In the genomic region with DNA sequence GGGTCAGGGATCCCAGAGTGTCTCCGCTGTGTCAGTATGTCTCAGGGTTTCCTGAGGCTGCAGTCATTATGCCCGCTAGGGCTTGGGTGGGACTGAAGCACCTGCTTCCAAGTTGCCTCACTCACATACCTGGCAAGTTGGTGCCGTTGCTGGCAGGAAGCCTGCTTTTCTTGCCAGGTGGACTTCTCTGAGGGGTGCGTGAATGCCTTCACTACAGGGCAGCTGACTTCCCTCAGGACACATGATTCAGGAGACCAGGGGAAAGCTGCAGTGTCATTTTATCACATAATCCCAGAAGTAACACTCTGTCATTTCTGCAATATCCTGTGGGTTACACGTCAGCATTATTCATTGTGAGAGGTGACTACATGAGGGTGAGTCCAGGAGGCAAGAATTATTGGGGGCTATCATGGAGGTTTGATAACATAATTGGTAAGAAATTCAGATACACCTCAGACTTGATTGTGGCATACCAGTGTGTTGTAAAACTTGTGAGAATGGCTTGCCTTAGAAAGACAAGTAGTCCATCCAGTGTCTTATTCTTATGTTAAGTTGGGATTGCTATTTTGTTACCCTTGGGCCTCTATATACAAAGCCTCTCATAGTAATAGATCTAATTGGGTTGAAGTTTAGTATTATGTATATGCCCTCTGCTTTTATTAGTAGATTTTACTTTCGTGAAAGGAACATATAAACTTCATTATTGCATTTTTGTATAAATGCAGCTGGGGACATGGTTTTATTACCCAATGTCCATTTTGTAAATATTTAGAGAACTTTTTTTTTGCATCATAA, we compare ENCODE assay signal across 1 cellular context.
TF ChIP-seq lines count a peak whose summit lies in the region.

No MANE protein-coding gene starts in this region.

TF ChIP-seq in H1, 55 proteins besides CTCF, POLR2A, EP300 and RAD21 (continued from another document):
- TF ChIP-seq, protein P1, sequence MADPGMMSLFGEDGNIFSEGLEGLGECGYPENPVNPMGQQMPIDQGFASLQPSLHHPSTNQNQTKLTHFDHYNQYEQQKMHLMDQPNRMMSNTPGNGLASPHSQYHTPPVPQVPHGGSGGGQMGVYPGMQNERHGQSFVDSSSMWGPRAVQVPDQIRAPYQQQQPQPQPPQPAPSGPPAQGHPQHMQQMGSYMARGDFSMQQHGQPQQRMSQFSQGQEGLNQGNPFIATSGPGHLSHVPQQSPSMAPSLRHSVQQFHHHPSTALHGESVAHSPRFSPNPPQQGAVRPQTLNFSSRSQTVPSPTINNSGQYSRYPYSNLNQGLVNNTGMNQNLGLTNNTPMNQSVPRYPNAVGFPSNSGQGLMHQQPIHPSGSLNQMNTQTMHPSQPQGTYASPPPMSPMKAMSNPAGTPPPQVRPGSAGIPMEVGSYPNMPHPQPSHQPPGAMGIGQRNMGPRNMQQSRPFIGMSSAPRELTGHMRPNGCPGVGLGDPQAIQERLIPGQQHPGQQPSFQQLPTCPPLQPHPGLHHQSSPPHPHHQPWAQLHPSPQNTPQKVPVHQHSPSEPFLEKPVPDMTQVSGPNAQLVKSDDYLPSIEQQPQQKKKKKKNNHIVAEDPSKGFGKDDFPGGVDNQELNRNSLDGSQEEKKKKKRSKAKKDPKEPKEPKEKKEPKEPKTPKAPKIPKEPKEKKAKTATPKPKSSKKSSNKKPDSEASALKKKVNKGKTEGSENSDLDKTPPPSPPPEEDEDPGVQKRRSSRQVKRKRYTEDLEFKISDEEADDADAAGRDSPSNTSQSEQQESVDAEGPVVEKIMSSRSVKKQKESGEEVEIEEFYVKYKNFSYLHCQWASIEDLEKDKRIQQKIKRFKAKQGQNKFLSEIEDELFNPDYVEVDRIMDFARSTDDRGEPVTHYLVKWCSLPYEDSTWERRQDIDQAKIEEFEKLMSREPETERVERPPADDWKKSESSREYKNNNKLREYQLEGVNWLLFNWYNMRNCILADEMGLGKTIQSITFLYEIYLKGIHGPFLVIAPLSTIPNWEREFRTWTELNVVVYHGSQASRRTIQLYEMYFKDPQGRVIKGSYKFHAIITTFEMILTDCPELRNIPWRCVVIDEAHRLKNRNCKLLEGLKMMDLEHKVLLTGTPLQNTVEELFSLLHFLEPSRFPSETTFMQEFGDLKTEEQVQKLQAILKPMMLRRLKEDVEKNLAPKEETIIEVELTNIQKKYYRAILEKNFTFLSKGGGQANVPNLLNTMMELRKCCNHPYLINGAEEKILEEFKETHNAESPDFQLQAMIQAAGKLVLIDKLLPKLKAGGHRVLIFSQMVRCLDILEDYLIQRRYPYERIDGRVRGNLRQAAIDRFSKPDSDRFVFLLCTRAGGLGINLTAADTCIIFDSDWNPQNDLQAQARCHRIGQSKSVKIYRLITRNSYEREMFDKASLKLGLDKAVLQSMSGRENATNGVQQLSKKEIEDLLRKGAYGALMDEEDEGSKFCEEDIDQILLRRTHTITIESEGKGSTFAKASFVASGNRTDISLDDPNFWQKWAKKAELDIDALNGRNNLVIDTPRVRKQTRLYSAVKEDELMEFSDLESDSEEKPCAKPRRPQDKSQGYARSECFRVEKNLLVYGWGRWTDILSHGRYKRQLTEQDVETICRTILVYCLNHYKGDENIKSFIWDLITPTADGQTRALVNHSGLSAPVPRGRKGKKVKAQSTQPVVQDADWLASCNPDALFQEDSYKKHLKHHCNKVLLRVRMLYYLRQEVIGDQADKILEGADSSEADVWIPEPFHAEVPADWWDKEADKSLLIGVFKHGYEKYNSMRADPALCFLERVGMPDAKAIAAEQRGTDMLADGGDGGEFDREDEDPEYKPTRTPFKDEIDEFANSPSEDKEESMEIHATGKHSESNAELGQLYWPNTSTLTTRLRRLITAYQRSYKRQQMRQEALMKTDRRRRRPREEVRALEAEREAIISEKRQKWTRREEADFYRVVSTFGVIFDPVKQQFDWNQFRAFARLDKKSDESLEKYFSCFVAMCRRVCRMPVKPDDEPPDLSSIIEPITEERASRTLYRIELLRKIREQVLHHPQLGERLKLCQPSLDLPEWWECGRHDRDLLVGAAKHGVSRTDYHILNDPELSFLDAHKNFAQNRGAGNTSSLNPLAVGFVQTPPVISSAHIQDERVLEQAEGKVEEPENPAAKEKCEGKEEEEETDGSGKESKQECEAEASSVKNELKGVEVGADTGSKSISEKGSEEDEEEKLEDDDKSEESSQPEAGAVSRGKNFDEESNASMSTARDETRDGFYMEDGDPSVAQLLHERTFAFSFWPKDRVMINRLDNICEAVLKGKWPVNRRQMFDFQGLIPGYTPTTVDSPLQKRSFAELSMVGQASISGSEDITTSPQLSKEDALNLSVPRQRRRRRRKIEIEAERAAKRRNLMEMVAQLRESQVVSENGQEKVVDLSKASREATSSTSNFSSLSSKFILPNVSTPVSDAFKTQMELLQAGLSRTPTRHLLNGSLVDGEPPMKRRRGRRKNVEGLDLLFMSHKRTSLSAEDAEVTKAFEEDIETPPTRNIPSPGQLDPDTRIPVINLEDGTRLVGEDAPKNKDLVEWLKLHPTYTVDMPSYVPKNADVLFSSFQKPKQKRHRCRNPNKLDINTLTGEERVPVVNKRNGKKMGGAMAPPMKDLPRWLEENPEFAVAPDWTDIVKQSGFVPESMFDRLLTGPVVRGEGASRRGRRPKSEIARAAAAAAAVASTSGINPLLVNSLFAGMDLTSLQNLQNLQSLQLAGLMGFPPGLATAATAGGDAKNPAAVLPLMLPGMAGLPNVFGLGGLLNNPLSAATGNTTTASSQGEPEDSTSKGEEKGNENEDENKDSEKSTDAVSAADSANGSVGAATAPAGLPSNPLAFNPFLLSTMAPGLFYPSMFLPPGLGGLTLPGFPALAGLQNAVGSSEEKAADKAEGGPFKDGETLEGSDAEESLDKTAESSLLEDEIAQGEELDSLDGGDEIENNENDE (IDR thresholded peaks at IDR 0.05; ENCODE audit: insufficient replicate concordance, low read length): no peak
- no peak for TF ChIP-seq CBX5 (IDR thresholded peaks at IDR 0.05; ENCODE audit: low read depth, low read length)
- TF ChIP-seq, protein P2, sequence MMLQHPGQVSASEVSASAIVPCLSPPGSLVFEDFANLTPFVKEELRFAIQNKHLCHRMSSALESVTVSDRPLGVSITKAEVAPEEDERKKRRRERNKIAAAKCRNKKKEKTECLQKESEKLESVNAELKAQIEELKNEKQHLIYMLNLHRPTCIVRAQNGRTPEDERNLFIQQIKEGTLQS (IDR thresholded peaks at IDR 0.05; ENCODE audit: insufficient read depth, low read depth, low read length): no peak
- no peak for TF ChIP-seq RFX5 (IDR thresholded peaks at IDR 0.05; ENCODE audit: borderline replicate concordance, low read depth, low read length)
- TF ChIP-seq CTBP2 (IDR thresholded peaks at IDR 0.05; ENCODE audit: borderline replicate concordance, insufficient read depth, insufficient read length, low read length): no peak
- no peak for TF ChIP-seq TBP (IDR thresholded peaks at IDR 0.05; ENCODE audit: low read depth, low read length)
- no peak for TF ChIP-seq CREB1 (IDR thresholded peaks at IDR 0.05)
- TF ChIP-seq RXRA (IDR thresholded peaks at IDR 0.05; ENCODE audit: insufficient read depth, low read depth, low read length): no peak
- no peak for TF ChIP-seq HDAC2 (IDR thresholded peaks at IDR 0.05; ENCODE audit: borderline replicate concordance in 1 of 2, low read depth in 2 of 2, low read length in 2 of 2)
- no peak for TF ChIP-seq SP4 (IDR thresholded peaks at IDR 0.05; ENCODE audit: low read length)
- TF ChIP-seq POU5F1 (IDR thresholded peaks at IDR 0.05; ENCODE audit: low read depth, low read length): no peak
